1 cellular context compared by ENCODE assay signal in the genomic region with DNA sequence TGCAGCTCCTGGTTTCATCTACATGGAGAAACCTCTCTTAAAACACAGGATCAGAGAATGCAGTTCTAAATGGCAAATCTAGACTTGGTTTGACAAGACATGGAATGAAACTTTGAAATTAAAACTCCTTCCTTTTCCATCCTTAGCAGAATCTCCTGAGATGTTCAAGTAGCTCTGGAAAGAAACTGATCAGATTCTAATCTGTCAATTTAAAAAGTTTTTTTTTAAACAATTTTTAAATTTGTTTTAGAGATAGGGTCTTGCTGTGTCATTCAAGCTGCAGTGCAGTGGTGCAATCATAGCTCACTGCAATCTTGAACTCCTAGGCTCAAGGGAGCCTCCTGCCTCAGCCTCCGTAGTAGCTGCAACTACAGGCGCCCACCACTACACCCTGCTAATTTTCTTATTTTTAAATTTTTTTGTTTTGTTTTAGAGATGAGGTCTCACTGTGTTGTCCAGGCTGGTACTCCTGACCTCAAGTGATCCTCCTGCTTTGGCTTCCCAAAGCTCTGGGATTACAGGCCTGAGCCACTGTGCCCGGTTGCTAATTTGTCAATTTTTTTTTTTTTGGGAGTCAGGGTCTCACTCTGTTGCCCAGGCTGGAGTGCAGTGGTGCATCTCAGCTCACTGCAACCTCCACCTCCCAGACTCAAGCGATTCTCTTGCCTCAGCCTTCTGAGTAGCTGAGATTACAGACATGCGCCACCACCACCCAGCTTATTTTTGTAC.
A peak's percentile ranks its signal among the peaks of the same experiment; 100 is the strongest.
TF ChIP-seq lines count a peak whose summit lies in the region.

No MANE protein-coding gene starts in this region.

TF ChIP-seq in HepG2, 621 proteins besides CTCF, POLR2A, EP300 and RAD21 (continued from another document):
- TF ChIP-seq, protein P1, sequence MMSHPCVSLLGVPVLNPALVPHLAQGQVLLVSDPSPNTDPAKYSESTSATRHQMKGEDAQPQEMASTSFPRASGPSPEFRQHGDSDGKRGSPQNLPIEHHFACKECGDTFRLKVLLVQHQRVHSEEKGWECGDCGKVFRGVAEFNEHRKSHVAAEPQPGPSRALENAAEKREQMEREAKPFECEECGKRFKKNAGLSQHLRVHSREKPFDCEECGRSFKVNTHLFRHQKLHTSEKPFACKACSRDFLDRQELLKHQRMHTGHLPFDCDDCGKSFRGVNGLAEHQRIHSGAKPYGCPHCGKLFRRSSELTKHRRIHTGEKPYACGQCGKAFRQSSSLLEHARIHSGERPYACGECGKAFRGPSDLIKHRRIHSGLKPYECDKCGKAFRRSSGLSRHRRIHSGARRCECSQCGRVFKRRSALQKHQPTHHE (CRISPR knock-in tag; IDR thresholded peaks at IDR 0.05; ENCODE audit: borderline replicate concordance) = 0 out of 2 replicates have a peak, but pooled peaks have one; percentile 5
- TF ChIP-seq ZNF121 (CRISPR knock-in tag; IDR thresholded peaks at IDR 0.05) (peak; percentile 92), DMAP1 (CRISPR knock-in tag; IDR thresholded peaks at IDR 0.05) (no peak)
